In the genomic region with DNA sequence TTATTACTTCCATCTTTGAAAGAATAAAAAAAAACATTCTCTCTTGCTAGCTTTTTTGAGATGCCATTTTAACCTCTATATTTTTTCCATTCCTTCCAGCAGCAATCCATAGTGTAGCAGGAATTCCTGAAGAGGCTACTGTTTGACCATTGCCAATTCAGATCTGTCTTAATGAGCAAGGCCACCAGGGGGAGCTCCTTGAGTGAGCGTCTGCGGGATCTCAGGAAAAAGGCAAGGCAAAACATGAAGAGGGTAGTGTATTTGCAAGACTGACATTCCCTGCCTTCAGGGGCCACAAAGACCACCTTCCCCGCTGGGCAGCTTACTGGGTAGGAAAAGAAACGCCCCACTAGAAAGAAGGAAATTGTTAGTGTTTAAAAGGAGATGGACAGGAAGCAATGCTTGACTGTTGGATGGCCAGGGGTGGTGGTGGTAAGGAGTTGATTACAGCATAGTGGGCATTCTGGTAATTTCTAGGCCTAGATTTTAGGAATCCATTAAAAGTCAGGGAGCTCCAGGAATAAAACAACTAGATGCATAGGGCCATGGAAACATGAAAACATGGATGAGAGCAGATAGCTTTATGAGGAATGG, we compare ENCODE assay signal across 8 cellular contexts.
DNase-seq lines count a peak whose midpoint lies in the region; ATAC-seq and TF ChIP-seq lines count a peak whose summit lies in the region.

No MANE protein-coding gene starts in this region.

- H3K9me2 ChIP-seq in GM23248 (ENCODE audit: insufficient read depth) = no peaks in the 10 kb centered on the region

- no peak overlapping the region for H3K27ac Mint-ChIP-seq in neural crest cell (ENCODE audit: unreplicated experiment)

- H3K4me2 ChIP-seq in GM23248 (ENCODE audit: unreplicated experiment) = no peak overlapping the region

- peak; percentile 9 for DNase-seq in NOMO-1 treated with DMSO at 0.1 percent for 48 hours (lab: John Stamatoyannopoulos, UW; ENCODE audit: unreplicated experiment)
- no peak for DNase-seq in NOMO-1 treated with dmso at 0.1 percent for 144 hours (lab: John Stamatoyannopoulos, UW; ENCODE audit: unreplicated experiment)
- DNase-seq in GM23248 = peak; percentile 69
- peak; percentile 45 for DNase-seq in NAMALWA (ENCODE audit: low spot score)
- DNase-seq in activated CD4-positive, alpha-beta T cell treated with anti-CD3 and anti-CD28 coated beads, Interleukin-2, amount 50 U/mL, for 48 hours = peak; percentile 45 to 56
- DNase-seq in fibroblast of peridontal ligament (ENCODE audit: extremely low read depth) = peak; percentile 82
- DNase-seq in neural crest cell (ENCODE audit: low read depth, low spot score) = peak; percentile 85

- H3F3A ChIP-seq in GM23248 (ENCODE audit: insufficient read depth) = peaks cover 37% of the 10 kb centered on the region

- no peaks in the 10 kb centered on the region for H3K36me3 ChIP-seq in GM23248 (ENCODE audit: low read depth)

- H4K20me1 ChIP-seq in GM23248 (ENCODE audit: insufficient read depth) = no peaks in the 10 kb centered on the region

- H3K36me3 Mint-ChIP-seq in neural crest cell (ENCODE audit: low read depth) = no peaks in the 10 kb centered on the region

- no peak overlapping the region for H3K4me3 Mint-ChIP-seq in neural crest cell

- peak overlapping the region; percentile 37; the same call in 1 of the 2 replicates for H2AFZ ChIP-seq in GM23248

- H3K27me3 ChIP-seq in GM23248 (replicated peaks; ENCODE audit: insufficient read depth) = no peaks in the 10 kb centered on the region

- H3K79me2 ChIP-seq in GM23248 (ENCODE audit: insufficient read depth) = no peaks in the 10 kb centered on the region

- WGBS in GM23248 (ENCODE audit: low coverage in 1 of 2, low lambda C conversion rate in 2 of 2, missing lambda C conversion rate in 2 of 2), 2 experiments = 6 to 10% methylated on average over 4 of the region's 4 CpGs

- no peak overlapping the region for H3K4me3 ChIP-seq in GM23248

- no peak overlapping the region for H3K9ac ChIP-seq in GM23248

- peak; percentile 87 for TF ChIP-seq CTCF in neural crest cell (conservative IDR thresholded peaks at IDR 0.05)

- peaks cover 3% of the 10 kb centered on the region for H3K9me3 Mint-ChIP-seq in neural crest cell

- peaks cover 10% of the 10 kb centered on the region for H3K4me1 Mint-ChIP-seq in neural crest cell

- H3K27ac ChIP-seq in GM23248 = no peak overlapping the region

- H3K9me3 ChIP-seq in GM23248 (ENCODE audit: low read depth) = no peaks in the 10 kb centered on the region

- no peaks in the 10 kb centered on the region for H3K27me3 Mint-ChIP-seq in neural crest cell (ENCODE audit: low read depth)

- in situ Hi-C loops in GM23248 (cut with MboI) = loop anchor here (10.0 kb wide), 1 partner anchor 328 kb away; no protein-coding TSS in a partner anchor

- no peak for ATAC-seq in esophagus mucosa

- peaks cover 39% of the 10 kb centered on the region for H3K4me1 ChIP-seq in GM23248 (ENCODE audit: insufficient read depth)
